21 cellular contexts compared by ENCODE assay signal in genomic region chr1:40318970-40319621, GRCh38. TPM values are rescaled to one million over a fixed set of nuclear protein-coding genes. Genes with fewer than 3 reads are reported as not detected.
DNase-seq lines count a peak whose midpoint lies in the region; ATAC-seq and TF ChIP-seq lines count a peak whose summit lies in the region.
"Had no signal": no experiment of that assay in that cellular context is flagged by ENCODE, and none has a peak within 500 bp of the region (broad histone marks: within the 10 kb centered on the region; RNA-seq: fewer than 3 reads in every experiment).

No MANE protein-coding gene starts in this region.

- no peak overlapping the region for H3K27ac ChIP-seq in Karpas-422 (ENCODE audit: low read length)
- H3K27ac ChIP-seq: C4-2B had no signal

- peak; percentile 6 for DNase-seq in GF-D8 (lab: John Stamatoyannopoulos, UW)
- DNase-seq in Karpas-422, result peak; percentile 37
- peak; percentile 24 for DNase-seq in RPMI7951 (ENCODE audit: low read depth)
- DNase-seq in neural crest cell (ENCODE audit: low read depth, low spot score), result no peak
- no peak for DNase-seq in H4 (ENCODE audit: low spot score)
- DNase-seq in hypothalamus (lab: John Stamatoyannopoulos, UW), result no peak
- DNase-seq: AML-193; DMS79; KG1; MG63; NCI-H1694 treated with DMSO at 0.1 percent for 48 hours; NCI-H748 treated with DMSO at 0.1 percent for 48 hours; NK-92 treated with Interleukin-12 subunit alpha and Interleukin-12 subunit beta, amount 100 ng/mL, for 24 hours; RPMI8226; SHP77 treated with DMSO at 0.1 percent for 48 hours; SK-N-SH; T-cell had no signal

- no peaks in the 10 kb centered on the region; the same call in 1 of the 2 replicates for H3K27me3 ChIP-seq in Karpas-422 (ENCODE audit: low read length)
- H3K27me3 ChIP-seq: MG63 had no signal

- no peaks in the 10 kb centered on the region for H3K36me3 ChIP-seq in Karpas-422 (ENCODE audit: insufficient read depth, low read length)
- H3K36me3 ChIP-seq: MG63 had no signal

- H3K4me2 ChIP-seq in Karpas-422 (ENCODE audit: low read depth, low read length, poor library complexity, severe bottlenecking), result no peak overlapping the region
- H3K4me2 ChIP-seq: GM23338, SK-N-SH had no signal

- no peaks in the 10 kb centered on the region for H3K79me2 ChIP-seq in Karpas-422 (ENCODE audit: low read length)

- no peaks in the 10 kb centered on the region for H3K9me2 ChIP-seq in Karpas-422 (replicated peaks; ENCODE audit: insufficient read depth, low read length)
- H3K9me2 ChIP-seq: SK-N-SH had no signal

- H4K20me1 ChIP-seq in Karpas-422 (ENCODE audit: insufficient read depth, low read depth, low read length), result no peaks in the 10 kb centered on the region

- no peak overlapping the region for H3K9ac ChIP-seq in Karpas-422 (ENCODE audit: low read length)
- H3K9ac ChIP-seq: SK-N-SH had no signal

- H3K27me3 Mint-ChIP-seq in neural crest cell (ENCODE audit: low read depth), result peaks cover 55% of the 10 kb centered on the region

- H3K9me3 Mint-ChIP-seq in neural crest cell, result no peaks in the 10 kb centered on the region
- H3K9me3 Mint-ChIP-seq: GM23338, T-cell had no signal

- H3K4me3 ChIP-seq in Karpas-422 (ENCODE audit: low read length), result no peak overlapping the region
- H3K4me3 ChIP-seq: GM23338, MG63 had no signal

- H3K4me1 ChIP-seq in Karpas-422 (ENCODE audit: low read length), result peaks cover 34% of the 10 kb centered on the region

- no peaks in the 10 kb centered on the region for H3K9me3 ChIP-seq in Karpas-422 (ENCODE audit: low read length)
- H3K9me3 ChIP-seq: MG63, SK-N-SH had no signal

- ATAC-seq in HG02973 (IDR thresholded peaks at IDR 0.05; ENCODE audit: unreplicated experiment), result no peak
- ATAC-seq: GM23338, HepG2, T-cell had no signal

- H3K4me3 Mint-ChIP-seq in neural crest cell, result peak overlapping the region; percentile 25
- H3K4me3 Mint-ChIP-seq: GM23338 had no signal

- no peaks in the 10 kb centered on the region for H3K36me3 Mint-ChIP-seq in neural crest cell (ENCODE audit: low read depth)
- H3K36me3 Mint-ChIP-seq: T-cell had no signal

- TF ChIP-seq CTCF in neural crest cell (conservative IDR thresholded peaks at IDR 0.05), result no peak

- H3K4me1 Mint-ChIP-seq in neural crest cell, result peaks cover 25% of the 10 kb centered on the region

- H3K27ac Mint-ChIP-seq in neural crest cell (ENCODE audit: unreplicated experiment), result no peak overlapping the region
- H3K27ac Mint-ChIP-seq: GM23338 had no signal

- no peak overlapping the region for H2AFZ ChIP-seq in Karpas-422 (ENCODE audit: low read length)
- H2AFZ ChIP-seq: GM23338 had no signal

RNA-seq across cellular contexts. Expression of gene COL9A2, which starts 2.0 kb away (rescaled TPM):
- total RNA-seq in Karpas-422 (2014; rRNA removed; shearing (Covaris generic); ENCODE audit: low replicate concordance), result 7.9 and 28.2 TPM in 2 replicates
- total RNA-seq in RPMI7951 (2014; rRNA removed; shearing (Covaris generic)), result 0.12 and 0.68 TPM in 2 replicates
- total RNA-seq in neural crest cell, result 9.0 and 10.2 TPM in 2 replicates
- total RNA-seq in H4 (2014; rRNA removed; shearing (Covaris generic)), result 0.85 and 1.6 TPM in 2 replicates

RNA-seq across cellular contexts. Expression of gene SMAP2, which starts 54.4 kb away (rescaled TPM):
- 33.6 and 37.5 TPM in 2 replicates for total RNA-seq in Karpas-422 (2014; rRNA removed; shearing (Covaris generic); ENCODE audit: low replicate concordance)
- total RNA-seq in RPMI7951 (2014; rRNA removed; shearing (Covaris generic)), result 23.6 and 24.4 TPM in 2 replicates
- 25.4 and 26.3 TPM in 2 replicates for total RNA-seq in neural crest cell
- total RNA-seq in H4 (2014; rRNA removed; shearing (Covaris generic)), result 23.1 and 24.1 TPM in 2 replicates

Comparison
In these comparisons a context has a peak if more than half of its experiments do, and no peak if none do; other contexts are left out.
1. DNase-seq: peak in GF-D8 (single experiment), Karpas-422 (single experiment) and RPMI7951 (single experiment); none in neural crest cell (single experiment), H4 (single experiment) and hypothalamus (0 of 51).